In genomic region chr5:81700166-81700565, GRCh38 we compare ENCODE assay signal across 34 cellular contexts.
"Had no signal": no experiment of that assay in that cellular context is flagged by ENCODE, and none has a peak within 500 bp of the region (broad histone marks: within the 10 kb centered on the region; RNA-seq: fewer than 3 reads in every experiment).

No MANE protein-coding gene starts in this region.

- H3K27ac ChIP-seq: adrenal gland, ascending aorta, body of pancreas, brain microvascular endothelial cell, breast epithelium, cardiac muscle cell had no signal

- FAIRE-seq: astrocyte, bronchial epithelial cell had no signal

- H3K36me3 ChIP-seq: adrenal gland, brain microvascular endothelial cell, breast epithelium, cardiac muscle cell had no signal

- ATAC-seq: activated naive CD4-positive, alpha-beta T cell treated with anti-CD3 and anti-CD28 coated beads, Interleukin-2, amount 50 U/mL, for 72 hours; activated naive CD8-positive, alpha-beta T cell treated with anti-CD3 and anti-CD28 coated beads, Interleukin-2, amount 50 U/mL, for 24 hours; activated T-cell treated with anti-CD3 and anti-CD28 coated beads, Interleukin-2, amount 50 U/mL, for 4 hours; activated T-cell treated with anti-CD3 and anti-CD28 coated beads, Interleukin-2, amount 50 U/mL, for 72 hours; activated T-helper 17 cell treated with anti-CD3 and anti-CD28 coated beads, Interleukin-2, amount 50 U/mL, for 72 hours; body of pancreas had no signal

- H3K4me1 ChIP-seq: adrenal gland, body of pancreas, breast epithelium had no signal

- H3K4me3 ChIP-seq: adrenal gland, ascending aorta, body of pancreas, breast epithelium, cardiac muscle cell had no signal

- H3K27me3 ChIP-seq: adrenal gland, ascending aorta, body of pancreas, brain microvascular endothelial cell, breast epithelium, cardiac muscle cell had no signal

- DNase-seq: activated effector memory CD4-positive, alpha-beta T cell treated with anti-CD3 and anti-CD28 coated beads, Interleukin-2, amount 50 U/mL, for 16 hours; activated effector memory CD4-positive, alpha-beta T cell treated with Interleukin-2 at 50 U/mL for 16 hours; activated gamma-delta T cell; activated gamma-delta T cell treated with Interleukin-2 at 50 U/mL for 16 hours; activated naive CD4-positive, alpha-beta T cell; activated naive CD4-positive, alpha-beta T cell treated with anti-CD3 and anti-CD28 coated beads for 36 hours; activated naive CD4-positive, alpha-beta T cell treated with anti-CD3 and anti-CD28 coated beads, Interleukin-2, amount 10 ng/mL, durations not matched to agents 7 days and 5 days; activated naive CD4-positive, alpha-beta T cell treated with anti-CD3 and anti-CD28 coated beads, Interleukin-2, amount 50 U/mL, for 16 hours; activated naive CD4-positive, alpha-beta T cell treated with Interleukin-2 at 50 U/mL for 16 hours; activated naive CD8-positive, alpha-beta T cell treated with anti-CD3 and anti-CD28 coated beads for 36 hours; activated naive CD8-positive, alpha-beta T cell treated with anti-CD3 and anti-CD28 coated beads, Interleukin-2, amount 10 ng/mL, durations not matched to agents 7 days and 5 days; activated naive CD8-positive, alpha-beta T cell treated with anti-CD3 and anti-CD28 coated beads, Interleukin-2, amount 50 U/mL, for 24 hours; activated T-cell treated with anti-CD3 and anti-CD28 coated beads, Interleukin-2, amount 50 U/mL, for 1 hour; activated T-cell treated with anti-CD3 and anti-CD28 coated beads, Interleukin-2, amount 50 U/mL, for 24 hours; activated T-cell treated with anti-CD3 and anti-CD28 coated beads, Interleukin-2, amount 50 U/mL, for 4 hours; activated T-cell treated with anti-CD3 and anti-CD28 coated beads, Interleukin-2, amount 50 U/mL, for 48 hours; activated T-cell treated with anti-CD3 and anti-CD28 coated beads, Interleukin-2, amount 50 U/mL, for 72 hours; adrenal gland; amniotic stem cell; amygdala; anterior cingulate cortex; aorta; body of pancreas; brain microvascular endothelial cell; caudate nucleus; central memory CD4-positive, alpha-beta T cell; cerebellar nuclear complex had no signal

- H3K9me3 ChIP-seq: body of pancreas had no signal
